Comparison of ENCODE assay signal across 1 cellular context in genomic region chr21:46024983-46025860, GRCh38.
TF ChIP-seq lines count a peak whose summit lies in the region.

No MANE protein-coding gene starts in this region.

TF ChIP-seq in K562, 482 proteins besides CTCF, POLR2A, EP300 and RAD21:
- TF ChIP-seq ZBTB40 (IDR thresholded peaks at IDR 0.05) (peak; percentile 22; the same call in 1 of the 2 replicates), ZBTB40 (CRISPR knock-in tag; IDR thresholded peaks at IDR 0.05) (no peak), KDM5B (IDR thresholded peaks at IDR 0.05; ENCODE audit: insufficient replicate concordance, low read depth, low read length) (no peak)
